In genomic region chr15:60899322-60899966, GRCh38 we compare ENCODE assay signal across 10 cellular contexts.
A peak's percentile ranks its signal among the peaks of the same experiment; 100 is the strongest.
DNase-seq lines count a peak whose midpoint lies in the region; ATAC-seq and TF ChIP-seq lines count a peak whose summit lies in the region.
"Had no signal": no experiment of that assay in that cellular context is flagged by ENCODE, and none has a peak within 500 bp of the region (broad histone marks: within the 10 kb centered on the region; RNA-seq: fewer than 3 reads in every experiment).

No MANE protein-coding gene starts in this region.

- DNase-seq in GM10248 (ENCODE audit: extremely low spot score), result peak; percentile 40
- DNase-seq in coronary artery (ENCODE audit: low spot score), result no peak
- no peak for DNase-seq in Karpas-422
- DNase-seq in A673 (ENCODE audit: low spot score), result no peak
- DNase-seq: HCEC 1CT, PC-9 had no signal

- H3K9me3 Mint-ChIP-seq in activated T-helper 17 cell treated with anti-CD3 and anti-CD28 coated beads, Interleukin-2, amount 50 U/mL, for 72 hours, result no peaks in the 10 kb centered on the region

- H3K9me3 ChIP-seq in Karpas-422 (ENCODE audit: low read length) (no peaks in the 10 kb centered on the region), A673 (ENCODE audit: low read depth, low read length, poor library complexity, severe bottlenecking) (no peaks in the 10 kb centered on the region)

- H4K20me1 ChIP-seq in Karpas-422 (ENCODE audit: insufficient read depth, low read depth, low read length), result no peaks in the 10 kb centered on the region

- no peaks in the 10 kb centered on the region for H3K27me3 Mint-ChIP-seq in activated T-helper 17 cell treated with anti-CD3 and anti-CD28 coated beads, Interleukin-2, amount 50 U/mL, for 72 hours

- H3K9ac ChIP-seq in Karpas-422 (ENCODE audit: low read length), result no peak overlapping the region

- H3K36me3 ChIP-seq in Karpas-422 (ENCODE audit: insufficient read depth, low read length) (no peaks in the 10 kb centered on the region), A673 (ENCODE audit: insufficient read depth, low read length, poor library complexity, severe bottlenecking) (no peaks in the 10 kb centered on the region)

- no peak overlapping the region for H3K4me2 ChIP-seq in Karpas-422 (ENCODE audit: low read depth, low read length, poor library complexity, severe bottlenecking)
- H3K4me2 ChIP-seq: PC-9 had no signal

- H3K27me3 ChIP-seq in Karpas-422 (ENCODE audit: low read length) (no peaks in the 10 kb centered on the region), A673 (replicated peaks; ENCODE audit: insufficient read depth, low read depth, low read length, poor library complexity) (no peaks in the 10 kb centered on the region)

- TF ChIP-seq CTCF in GM10248 (IDR thresholded peaks at IDR 0.05; ENCODE audit: control extremely low read depth, extremely low read depth, low read depth, missing control alignments) (no peak), coronary artery (IDR thresholded peaks at IDR 0.05) (no peak), A673 (conservative IDR thresholded peaks at IDR 0.05; ENCODE audit: low read depth, low read length) (no peak)

- peak overlapping the region; percentile 60 for H3K27ac Mint-ChIP-seq in activated T-helper 17 cell treated with anti-CD3 and anti-CD28 coated beads, Interleukin-2, amount 50 U/mL, for 72 hours

- H3K4me1 ChIP-seq in Karpas-422 (ENCODE audit: low read length), result no peaks in the 10 kb centered on the region
- H3K4me1 ChIP-seq in A673 (ENCODE audit: insufficient read depth, low read length, poor library complexity, severe bottlenecking), result no peaks in the 10 kb centered on the region

- POLR2A ChIA-PET in GM10248 (lab: Yijun Ruan, JAX) (no interaction called here), A673 (lab: Charles Lee; ENCODE audit: low non-redundant PET) (interaction anchor here (0.6 kb wide), 1 partner anchor 317 kb away, joined by 3 read pairs; no protein-coding TSS in a partner anchor)

- H3K4me3 ChIP-seq in coronary artery, result no peak overlapping the region
- H3K4me3 ChIP-seq in Karpas-422 (ENCODE audit: low read length), result no peak overlapping the region
- no peak overlapping the region for H3K4me3 ChIP-seq in A673 (ENCODE audit: low read depth, low read length, poor library complexity, severe bottlenecking)
- H3K4me3 ChIP-seq: PC-9 had no signal

- no peaks in the 10 kb centered on the region for H3K9me2 ChIP-seq in Karpas-422 (replicated peaks; ENCODE audit: insufficient read depth, low read length)

- no peaks in the 10 kb centered on the region for H3K36me3 Mint-ChIP-seq in activated T-helper 17 cell treated with anti-CD3 and anti-CD28 coated beads, Interleukin-2, amount 50 U/mL, for 72 hours (ENCODE audit: low read depth)

- H3K27ac ChIP-seq in coronary artery (no peak overlapping the region), Karpas-422 (ENCODE audit: low read length) (no peak overlapping the region), A673 (ENCODE audit: low read depth, low read length, poor library complexity, severe bottlenecking) (no peak overlapping the region)
- H3K27ac ChIP-seq: PC-9 had no signal

- H3K4me1 Mint-ChIP-seq in activated T-helper 17 cell treated with anti-CD3 and anti-CD28 coated beads, Interleukin-2, amount 50 U/mL, for 72 hours, result peaks cover 48% of the 10 kb centered on the region

- intact Hi-C loops in A673 (cut with micrococcal nuclease; ENCODE audit: unreplicated experiment), result no loop called here

- H2AFZ ChIP-seq in Karpas-422 (ENCODE audit: low read length), result no peak overlapping the region
- H2AFZ ChIP-seq: PC-9 had no signal

- BruUV-seq in A673 (replicated peaks; lab: Mats Ljungman, UMichigan), result no TSS peak

- peak overlapping the region; percentile 34 for H3K4me3 Mint-ChIP-seq in activated T-helper 17 cell treated with anti-CD3 and anti-CD28 coated beads, Interleukin-2, amount 50 U/mL, for 72 hours

- no peaks in the 10 kb centered on the region for H3K79me2 ChIP-seq in Karpas-422 (ENCODE audit: low read length)

- ATAC-seq in GM18873 (IDR thresholded peaks at IDR 0.05; ENCODE audit: low FRiP score, unreplicated experiment) (peak; percentile 49), HG02884 (IDR thresholded peaks at IDR 0.05; ENCODE audit: unreplicated experiment) (peak; percentile 42), GM21390 (IDR thresholded peaks at IDR 0.05; ENCODE audit: unreplicated experiment) (no peak)
- ATAC-seq in activated T-helper 17 cell treated with anti-CD3 and anti-CD28 coated beads, Interleukin-2, amount 50 U/mL, for 72 hours (replicated peaks), result peak; percentile 88

- CTCF ChIA-PET in GM10248 (lab: Yijun Ruan, JAX), result interaction anchor here (0.7 to 6.8 kb wide), 8 partner anchors 12 to 379 kb away, joined by 3 to 53 read pairs (median 3); no protein-coding TSS in a partner anchor
- CTCF ChIA-PET in A673 (lab: Charles Lee), result no interaction called here
